In the genomic region with DNA sequence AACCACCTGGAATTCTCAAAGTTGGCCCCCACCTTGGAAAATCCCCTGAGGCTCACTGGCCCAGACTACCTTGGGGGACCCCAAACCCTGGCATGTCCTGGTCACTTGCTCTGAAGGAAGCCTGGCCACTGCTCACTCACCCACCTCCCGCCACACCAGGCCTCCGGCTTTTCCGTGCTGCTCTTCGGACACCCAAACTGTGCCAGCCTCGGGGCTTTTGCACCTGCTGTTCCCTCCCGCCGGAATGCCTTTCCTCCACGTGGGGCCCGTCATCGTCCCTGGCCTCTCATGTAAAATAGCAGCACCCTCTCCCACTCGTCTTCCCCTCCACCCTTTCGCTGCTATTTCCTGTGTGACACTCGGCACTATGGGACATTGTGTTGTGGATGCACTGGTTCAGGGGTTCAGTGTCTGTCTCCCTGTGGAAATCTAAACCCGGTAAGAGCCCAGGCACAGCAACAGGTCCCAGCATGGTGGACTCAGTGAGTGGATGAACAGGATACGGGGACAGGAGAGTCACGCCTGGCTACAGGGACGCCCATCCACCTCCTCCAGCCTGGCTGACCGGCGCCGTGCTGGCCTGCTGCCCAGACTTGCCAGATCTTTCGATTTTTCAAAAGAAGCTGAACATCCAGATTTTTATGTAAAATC, we compare ENCODE assay signal across 8 cellular contexts.
DNase-seq lines count a peak whose midpoint lies in the region; ATAC-seq and TF ChIP-seq lines count a peak whose summit lies in the region.

No MANE protein-coding gene starts in this region.

- H3K36me3 ChIP-seq in SK-N-MC (ENCODE audit: insufficient read depth, low read length) = no peaks in the 10 kb centered on the region

- H3K27ac ChIP-seq in SK-N-MC = peak overlapping the region; percentile 67; the same call in 1 of the 2 replicates

- ATAC-seq in natural killer cell (no peak), GM18498 (IDR thresholded peaks at IDR 0.05; ENCODE audit: unreplicated experiment) (no peak), T-cell (replicated peaks in 1 of 4) (no peak)

- POLR2A ChIA-PET in T-cell (lab: Charles Lee) = interaction anchor here in 1 of 2 donors (0.6 kb wide), 1 partner anchor 162 kb away, joined by 6 read pairs; no protein-coding TSS in a partner anchor

- no peak overlapping the region for H3K4me3 Mint-ChIP-seq in CD14-positive monocyte
- H3K4me3 Mint-ChIP-seq in natural killer cell = no peak overlapping the region
- H3K4me3 Mint-ChIP-seq in T-cell = no peak overlapping the region
- no peak overlapping the region for H3K4me3 Mint-ChIP-seq in T-helper 2 cell treated with Interferon-gamma antibody and Interleukin-4, amounts not matched to agents 5 μg/mL and 100 μg/mL, for 36 hours

- intact Hi-C loops in CD14-positive monocyte (cut with micrococcal nuclease) = loop anchor here in 1 of 2 donors (10.0 kb wide), 1 partner anchor 90 kb away; the partner anchor contains the start of gene NCOR2
- intact Hi-C loops in cardiac septum (cut with DNase I) = loop anchor here (2.0 to 5.0 kb wide), 4 partner anchors 26 to 86 kb away; no protein-coding TSS in a partner anchor
- intact Hi-C loops in posterior cingulate gyrus (cut with DNase I) = loop anchor here (2.0 to 5.0 kb wide), 2 partner anchors 88 to 108 kb away; partner anchors contain the start of gene NCOR2
- intact Hi-C loops in natural killer cell (cut with micrococcal nuclease) = no loop called here

- CTCF ChIA-PET in T-cell (lab: Charles Lee) = no interaction called here

- DNase-seq in CD14-positive monocyte (ENCODE audit: low spot score) (no peak), SK-N-MC (ENCODE audit: low read depth, low spot score) (no peak), cardiac septum (ENCODE audit: low spot score) (peak; percentile 84), posterior cingulate gyrus (peak in 9 of 10 donors; percentile 65 to 96 (median 76)), natural killer cell (no peak), T-cell (no peak)
- DNase-seq in T-helper 2 cell treated with Interferon-gamma antibody and Interleukin-4, amounts not matched to agents 5 μg/mL and 100 μg/mL, for 36 hours (ENCODE audit: low spot score) = no peak

- TF ChIP-seq CTCF in CD14-positive monocyte (IDR thresholded peaks at IDR 0.05) = no peak
- TF ChIP-seq CTCF in natural killer cell (IDR thresholded peaks at IDR 0.05) = no peak

- H3K9ac ChIP-seq in SK-N-MC (ENCODE audit: insufficient read length) = peak overlapping the region; percentile 39

- H3K9me3 Mint-ChIP-seq in CD14-positive monocyte = peaks cover 0 to 7% (median 2%) of the 10 kb centered on the region in 7 donors
- no peaks in the 10 kb centered on the region for H3K9me3 Mint-ChIP-seq in natural killer cell
- H3K9me3 Mint-ChIP-seq in T-cell = peaks cover 0 to 4% (median 0%) of the 10 kb centered on the region in 3 donors
- H3K9me3 Mint-ChIP-seq in T-helper 2 cell treated with Interferon-gamma antibody and Interleukin-4, amounts not matched to agents 5 μg/mL and 100 μg/mL, for 36 hours = no peaks in the 10 kb centered on the region

- H3K27ac Mint-ChIP-seq in CD14-positive monocyte (peak overlapping the region in 6 of 7 donors; percentile 7 to 75 (median 40)), natural killer cell (no peak overlapping the region), T-cell (no peak overlapping the region)
- H3K27ac Mint-ChIP-seq in T-helper 2 cell treated with Interferon-gamma antibody and Interleukin-4, amounts not matched to agents 5 μg/mL and 100 μg/mL, for 36 hours = no peak overlapping the region

- H3K4me1 Mint-ChIP-seq in CD14-positive monocyte = peaks cover 80% of the 10 kb centered on the region
- H3K4me1 Mint-ChIP-seq in natural killer cell = no peaks in the 10 kb centered on the region
- peaks cover 0 to 4% (median 3%) of the 10 kb centered on the region in 3 donors for H3K4me1 Mint-ChIP-seq in T-cell
- no peaks in the 10 kb centered on the region for H3K4me1 Mint-ChIP-seq in T-helper 2 cell treated with Interferon-gamma antibody and Interleukin-4, amounts not matched to agents 5 μg/mL and 100 μg/mL, for 36 hours (ENCODE audit: low read depth)

- no peaks in the 10 kb centered on the region for H3K9me3 ChIP-seq in SK-N-MC (ENCODE audit: low read depth, low read length)

- H3K36me3 Mint-ChIP-seq in CD14-positive monocyte (peaks cover 5 to 7% of the 10 kb centered on the region in 2 donors), natural killer cell (no peaks in the 10 kb centered on the region), T-cell (no peaks in the 10 kb centered on the region)
- no peaks in the 10 kb centered on the region for H3K36me3 Mint-ChIP-seq in T-helper 2 cell treated with Interferon-gamma antibody and Interleukin-4, amounts not matched to agents 5 μg/mL and 100 μg/mL, for 36 hours (ENCODE audit: low read depth)

- H3K4me3 ChIP-seq in SK-N-MC = no peak overlapping the region

- H3K27me3 Mint-ChIP-seq in CD14-positive monocyte (ENCODE audit: low read depth in 3 of 3) (no peaks in the 10 kb centered on the region), natural killer cell (ENCODE audit: low read depth in 2 of 2) (peaks cover 14 to 22% of the 10 kb centered on the region in 2 donors), T-cell (peaks cover 0 to 9% of the 10 kb centered on the region in 2 donors)
- H3K27me3 Mint-ChIP-seq in T-helper 2 cell treated with Interferon-gamma antibody and Interleukin-4, amounts not matched to agents 5 μg/mL and 100 μg/mL, for 36 hours (ENCODE audit: low read depth) = peaks cover 9% of the 10 kb centered on the region

Comparison
In these comparisons a context has a peak if more than half of its experiments do, and no peak if none do; other contexts are left out.
1. DNase-seq: peak in cardiac septum (single experiment) and posterior cingulate gyrus (9 of 10); none in CD14-positive monocyte (single experiment), SK-N-MC (single experiment), natural killer cell (single experiment), T-cell (0 of 34) and T-helper 2 cell treated with Interferon-gamma antibody and Interleukin-4, amounts not matched to agents 5 μg/mL and 100 μg/mL, for 36 hours (single experiment).
2. H3K27ac Mint-ChIP-seq: peak in CD14-positive monocyte (6 of 7); none in natural killer cell (0 of 2), T-cell (0 of 2) and T-helper 2 cell treated with Interferon-gamma antibody and Interleukin-4, amounts not matched to agents 5 μg/mL and 100 μg/mL, for 36 hours (single experiment).